ENCODE assay signal across 1 cellular context in genomic region chr16:50272687-50273381, GRCh38.
TF ChIP-seq lines count a peak whose summit lies in the region.

No MANE protein-coding gene starts in this region.

TF ChIP-seq in H1, 55 proteins besides CTCF, POLR2A, EP300 and RAD21 (continued from another document):
- TF ChIP-seq E2F6 (IDR thresholded peaks at IDR 0.05) (no peak), RNF2 (IDR thresholded peaks at IDR 0.05; ENCODE audit: borderline replicate concordance, low read depth, low read length, missing control alignments, poor library complexity, severe bottlenecking) (no peak), USF2 (IDR thresholded peaks at IDR 0.05; ENCODE audit: low read length) (no peak), JUND (IDR thresholded peaks at IDR 0.05; ENCODE audit: low read length) (no peak), CHD2 (IDR thresholded peaks at IDR 0.05; ENCODE audit: low read length) (no peak), NRF1 (IDR thresholded peaks at IDR 0.05; ENCODE audit: low read depth, low read length) (no peak)
